Comparison of ENCODE assay signal across 14 cellular contexts in genomic region chr7:76997381-76998262, GRCh38. TPM values are rescaled to one million over a fixed set of nuclear protein-coding genes. Genes with fewer than 3 reads are reported as not detected.
DNase-seq lines count a peak whose midpoint lies in the region; ATAC-seq lines count a peak whose summit lies in the region.
"Had no signal": no experiment of that assay in that cellular context is flagged by ENCODE, and none has a peak within 500 bp of the region (broad histone marks: within the 10 kb centered on the region; RNA-seq: fewer than 3 reads in every experiment).

No MANE protein-coding gene starts in this region.

- peaks cover 2% of the 10 kb centered on the region for H3K4me1 Mint-ChIP-seq in activated naive CD4-positive, alpha-beta T cell treated with anti-CD3 and anti-CD28 coated beads for 36 hours (ENCODE audit: low read depth)
- no peaks in the 10 kb centered on the region for H3K4me1 Mint-ChIP-seq in activated CD8-positive, alpha-beta T cell treated with anti-CD3 and anti-CD28 coated beads, Interleukin-2, amount 10 ng/mL, durations not matched to agents 7 days and 5 days (ENCODE audit: low read depth)
- H3K4me1 Mint-ChIP-seq: nephron progenitor cell had no signal

- no peak overlapping the region for H3K4me3 Mint-ChIP-seq in activated naive CD4-positive, alpha-beta T cell treated with anti-CD3 and anti-CD28 coated beads for 36 hours
- H3K4me3 Mint-ChIP-seq in activated CD8-positive, alpha-beta T cell treated with anti-CD3 and anti-CD28 coated beads, Interleukin-2, amount 10 ng/mL, durations not matched to agents 7 days and 5 days, result no peak overlapping the region
- H3K4me3 Mint-ChIP-seq: nephron progenitor cell had no signal

- ATAC-seq in activated naive CD4-positive, alpha-beta T cell treated with anti-CD3 and anti-CD28 coated beads, Interleukin-2, amount 50 U/mL, for 72 hours, result peak; percentile 22 to 25
- ATAC-seq in activated CD8-positive, alpha-beta T cell treated with anti-CD3 and anti-CD28 coated beads, Interleukin-2, amount 10 ng/mL, durations not matched to agents 7 days and 5 days, result no peak

- H3K27me3 Mint-ChIP-seq in activated naive CD4-positive, alpha-beta T cell treated with anti-CD3 and anti-CD28 coated beads for 36 hours (ENCODE audit: low read depth), result no peaks in the 10 kb centered on the region
- no peaks in the 10 kb centered on the region for H3K27me3 Mint-ChIP-seq in activated CD8-positive, alpha-beta T cell treated with anti-CD3 and anti-CD28 coated beads, Interleukin-2, amount 10 ng/mL, durations not matched to agents 7 days and 5 days (ENCODE audit: low read depth)

- H3K9me3 Mint-ChIP-seq in activated naive CD4-positive, alpha-beta T cell treated with anti-CD3 and anti-CD28 coated beads, Interleukin-2, amount 50 U/mL, for 72 hours, result no peaks in the 10 kb centered on the region
- no peaks in the 10 kb centered on the region for H3K9me3 Mint-ChIP-seq in activated naive CD4-positive, alpha-beta T cell treated with anti-CD3 and anti-CD28 coated beads for 36 hours
- H3K9me3 Mint-ChIP-seq in activated CD8-positive, alpha-beta T cell treated with anti-CD3 and anti-CD28 coated beads, Interleukin-2, amount 10 ng/mL, durations not matched to agents 7 days and 5 days (ENCODE audit: insufficient read depth), result no peaks in the 10 kb centered on the region
- H3K9me3 Mint-ChIP-seq: nephron progenitor cell had no signal

- no peak for DNase-seq in activated naive CD4-positive, alpha-beta T cell treated with anti-CD3 and anti-CD28 coated beads, Interleukin-2, amount 50 U/mL, for 72 hours (ENCODE audit: low spot score in 2 of 2)
- DNase-seq in activated naive CD4-positive, alpha-beta T cell treated with anti-CD3 and anti-CD28 coated beads for 36 hours, result no peak
- no peak for DNase-seq in activated CD8-positive, alpha-beta T cell treated with anti-CD3 and anti-CD28 coated beads, Interleukin-2, amount 10 ng/mL, durations not matched to agents 7 days and 5 days
- DNase-seq in iris pigment epithelial cell (ENCODE audit: low read depth) (peak; percentile 4), ureter (ENCODE audit: low spot score) (peak; percentile 43), NCI-H2171 treated with DMSO at 0.1 percent for 48 hours (lab: John Stamatoyannopoulos, UW) (no peak), cerebellar cortex (ENCODE audit: low spot score) (no peak), GDM1 (lab: John Stamatoyannopoulos, UW) (no peak)
- DNase-seq: Karpas-422, NCI-H187 treated with DMSO at 0.1 percent for 48 hours, nephron progenitor cell, SW 1271 had no signal

- H3K27ac Mint-ChIP-seq in activated naive CD4-positive, alpha-beta T cell treated with anti-CD3 and anti-CD28 coated beads, Interleukin-2, amount 50 U/mL, for 72 hours, result no peak overlapping the region
- H3K27ac Mint-ChIP-seq in activated naive CD4-positive, alpha-beta T cell treated with anti-CD3 and anti-CD28 coated beads for 36 hours, result no peak overlapping the region
- peak overlapping the region; percentile 4 for H3K27ac Mint-ChIP-seq in activated CD8-positive, alpha-beta T cell treated with anti-CD3 and anti-CD28 coated beads, Interleukin-2, amount 10 ng/mL, durations not matched to agents 7 days and 5 days
- H3K27ac Mint-ChIP-seq: nephron progenitor cell had no signal

- H3K36me3 Mint-ChIP-seq in activated naive CD4-positive, alpha-beta T cell treated with anti-CD3 and anti-CD28 coated beads, Interleukin-2, amount 50 U/mL, for 72 hours, result no peaks in the 10 kb centered on the region
- H3K36me3 Mint-ChIP-seq in activated naive CD4-positive, alpha-beta T cell treated with anti-CD3 and anti-CD28 coated beads for 36 hours (ENCODE audit: low read depth), result peaks cover 4% of the 10 kb centered on the region
- no peaks in the 10 kb centered on the region for H3K36me3 Mint-ChIP-seq in activated CD8-positive, alpha-beta T cell treated with anti-CD3 and anti-CD28 coated beads, Interleukin-2, amount 10 ng/mL, durations not matched to agents 7 days and 5 days (ENCODE audit: low read depth)

- POLR2A ChIA-PET in activated CD8-positive, alpha-beta T cell treated with anti-CD3 and anti-CD28 coated beads, Interleukin-2, amount 10 ng/mL, durations not matched to agents 7 days and 5 days (lab: Charles Lee), result no interaction called here

- intact Hi-C loops in activated naive CD4-positive, alpha-beta T cell treated with anti-CD3 and anti-CD28 coated beads for 36 hours (cut with micrococcal nuclease), result no loop called here

- CTCF ChIA-PET in activated naive CD4-positive, alpha-beta T cell treated with anti-CD3 and anti-CD28 coated beads for 36 hours (lab: Charles Lee), result no interaction called here
- CTCF ChIA-PET in activated CD8-positive, alpha-beta T cell treated with anti-CD3 and anti-CD28 coated beads, Interleukin-2, amount 10 ng/mL, durations not matched to agents 7 days and 5 days (lab: Charles Lee), result no interaction called here

RNA-seq across cellular contexts. Expression of gene SPDYE17, which starts 34.5 kb away (rescaled TPM):
- total RNA-seq in activated naive CD4-positive, alpha-beta T cell treated with anti-CD3 and anti-CD28 coated beads, Interleukin-2, amount 50 U/mL, for 72 hours, result not detected
- total RNA-seq in activated naive CD4-positive, alpha-beta T cell treated with anti-CD3 and anti-CD28 coated beads for 36 hours, result not detected
- total RNA-seq in activated CD8-positive, alpha-beta T cell treated with anti-CD3 and anti-CD28 coated beads, Interleukin-2, amount 10 ng/mL, durations not matched to agents 7 days and 5 days, result not detected
- not detected for total RNA-seq in ureter
- total RNA-seq: smooth muscle cell, uterus had no signal

Comparison
In these comparisons a context has a peak if more than half of its experiments do, and no peak if none do; other contexts are left out.
1. DNase-seq: peak in iris pigment epithelial cell (single experiment) and ureter (single experiment); none in activated naive CD4-positive, alpha-beta T cell treated with anti-CD3 and anti-CD28 coated beads, Interleukin-2, amount 50 U/mL, for 72 hours (0 of 2), activated naive CD4-positive, alpha-beta T cell treated with anti-CD3 and anti-CD28 coated beads for 36 hours (single experiment), activated CD8-positive, alpha-beta T cell treated with anti-CD3 and anti-CD28 coated beads, Interleukin-2, amount 10 ng/mL, durations not matched to agents 7 days and 5 days (single experiment), NCI-H2171 treated with DMSO at 0.1 percent for 48 hours (single experiment), cerebellar cortex (single experiment) and GDM1 (single experiment).